In genomic region chr10:14954934-14955333, GRCh38 we compare ENCODE assay signal across 11 cellular contexts. TPM values are rescaled to one million over a fixed set of nuclear protein-coding genes. Genes with fewer than 3 reads are reported as not detected.
DNase-seq lines count a peak whose midpoint lies in the region; ATAC-seq and TF ChIP-seq lines count a peak whose summit lies in the region.
"Had no signal": no experiment of that assay in that cellular context is flagged by ENCODE, and none has a peak within 500 bp of the region (broad histone marks: within the 10 kb centered on the region; RNA-seq: fewer than 3 reads in every experiment).

No MANE protein-coding gene starts in this region.

- H3K36me3 Mint-ChIP-seq in activated T-cell treated with anti-CD3 and anti-CD28 coated beads, Interleukin-2, amount 50 U/mL, for 4 hours (ENCODE audit: insufficient read depth): peaks cover 2% of the 10 kb centered on the region
- H3K36me3 Mint-ChIP-seq in stimulated activated naive B cell treated with anti-CD40 and anti-IgM and Interleukin-4, amounts not matched to agents 10 μg/mL and 1 μg/mL and 100 μg/mL, for 72 hours: peaks cover 5 to 10% of the 10 kb centered on the region in 2 donors

- ATAC-seq in activated T-cell treated with anti-CD3 and anti-CD28 coated beads, Interleukin-2, amount 50 U/mL, for 4 hours: no peak
- ATAC-seq in foreskin keratinocyte (no peak), HG03469 (IDR thresholded peaks at IDR 0.05; ENCODE audit: unreplicated experiment) (no peak)
- ATAC-seq in stimulated activated naive B cell treated with anti-CD40 and anti-IgM and Interleukin-4, amounts not matched to agents 10 μg/mL and 1 μg/mL and 100 μg/mL, for 72 hours (replicated peaks): no peak

- peak overlapping the region; percentile 77 for H3K27ac ChIP-seq in foreskin keratinocyte

- H3K27me3 ChIP-seq in foreskin keratinocyte: no peaks in the 10 kb centered on the region

- no peak overlapping the region for H3K27ac Mint-ChIP-seq in stimulated activated naive B cell treated with anti-CD40 and anti-IgM and Interleukin-4, amounts not matched to agents 10 μg/mL and 1 μg/mL and 100 μg/mL, for 72 hours

- TF ChIP-seq CTCF in WI38 (IDR thresholded peaks at IDR 0.05; ENCODE audit: low read depth, low read length) (no peak), foreskin keratinocyte (conservative IDR thresholded peaks at IDR 0.05) (no peak)

- peak overlapping the region; percentile 83 for H3K4me3 ChIP-seq in WI38 (ENCODE audit: low read depth, low read length)

- DNase-seq in activated T-cell treated with anti-CD3 and anti-CD28 coated beads, Interleukin-2, amount 50 U/mL, for 4 hours: no peak
- no peak for DNase-seq in activated T-cell treated with anti-CD3 and anti-CD28 coated beads, Interleukin-2, amount 50 U/mL, for 1 hour
- DNase-seq in foreskin keratinocyte: no peak
- no peak for DNase-seq in stimulated activated naive B cell treated with anti-CD40 and anti-IgM and Interleukin-4, amounts not matched to agents 10 μg/mL and 1 μg/mL and 100 μg/mL, for 72 hours
- no peak for DNase-seq in SK-N-DZ (ENCODE audit: low spot score)
- no peak for DNase-seq in NOMO-1 treated with dmso at 0.1 percent for 144 hours (lab: John Stamatoyannopoulos, UW; ENCODE audit: unreplicated experiment)
- DNase-seq: activated CD4-positive, CD25-positive, alpha-beta regulatory T cell treated with anti-CD3 and anti-CD28 coated beads, Interleukin-2, amount 50 U/mL, for 72 hours had no signal

- H3K27me3 Mint-ChIP-seq in activated T-cell treated with anti-CD3 and anti-CD28 coated beads, Interleukin-2, amount 50 U/mL, for 4 hours (ENCODE audit: low read depth): no peaks in the 10 kb centered on the region
- no peaks in the 10 kb centered on the region for H3K27me3 Mint-ChIP-seq in stimulated activated naive B cell treated with anti-CD40 and anti-IgM and Interleukin-4, amounts not matched to agents 10 μg/mL and 1 μg/mL and 100 μg/mL, for 72 hours

- H3K4me3 Mint-ChIP-seq in activated T-cell treated with anti-CD3 and anti-CD28 coated beads, Interleukin-2, amount 50 U/mL, for 4 hours: peak overlapping the region; percentile 88
- peak overlapping the region; percentile 92 to 98 for H3K4me3 Mint-ChIP-seq in stimulated activated naive B cell treated with anti-CD40 and anti-IgM and Interleukin-4, amounts not matched to agents 10 μg/mL and 1 μg/mL and 100 μg/mL, for 72 hours

- H3K4me1 ChIP-seq in foreskin keratinocyte: peaks cover 6% of the 10 kb centered on the region

- no peaks in the 10 kb centered on the region for H3K9me3 Mint-ChIP-seq in activated T-cell treated with anti-CD3 and anti-CD28 coated beads, Interleukin-2, amount 50 U/mL, for 4 hours
- H3K9me3 Mint-ChIP-seq in stimulated activated naive B cell treated with anti-CD40 and anti-IgM and Interleukin-4, amounts not matched to agents 10 μg/mL and 1 μg/mL and 100 μg/mL, for 72 hours: no peaks in the 10 kb centered on the region

- H3K4me1 Mint-ChIP-seq in activated T-cell treated with anti-CD3 and anti-CD28 coated beads, Interleukin-2, amount 50 U/mL, for 4 hours (ENCODE audit: low read depth): peaks cover 49% of the 10 kb centered on the region
- H3K4me1 Mint-ChIP-seq in stimulated activated naive B cell treated with anti-CD40 and anti-IgM and Interleukin-4, amounts not matched to agents 10 μg/mL and 1 μg/mL and 100 μg/mL, for 72 hours: peaks cover 35 to 43% of the 10 kb centered on the region in 2 donors

RNA-seq across cellular contexts. Expression of gene DCLRE1C, which starts 1.0 kb away (rescaled TPM):
- total RNA-seq in activated T-cell treated with anti-CD3 and anti-CD28 coated beads, Interleukin-2, amount 50 U/mL, for 4 hours: 10 to 100 TPM in 1 of 3 donors, 1 to 10 TPM in 2; 8.4 to 10.1 (median 8.5) TPM
- total RNA-seq in foreskin keratinocyte: 9.9 and 12.3 TPM in 2 replicates
- polyA plus RNA-seq in foreskin keratinocyte: 3.0 and 3.5 TPM in 2 replicates
- polyA plus RNA-seq in SK-N-DZ (2014; cell fraction: cytosol; rRNA removed): 6.1 and 6.6 TPM in 2 replicates
- polyA plus RNA-seq in SK-N-DZ (2014; cell fraction: nucleus; rRNA removed): 4.8 and 5.1 TPM in 2 replicates

RNA-seq across cellular contexts. Expression of gene MEIG1, which starts 4.3 kb away (rescaled TPM):
- not detected for total RNA-seq in activated T-cell treated with anti-CD3 and anti-CD28 coated beads, Interleukin-2, amount 50 U/mL, for 4 hours
- total RNA-seq in foreskin keratinocyte: 0.44 TPM in 1 of 2 replicates, not detected in the other
- polyA plus RNA-seq in foreskin keratinocyte: 0.15 and 0.57 TPM in 2 replicates
- not detected in 2 replicates for polyA plus RNA-seq in SK-N-DZ (2014; cell fraction: cytosol; rRNA removed)
- not detected in 2 replicates for polyA plus RNA-seq in SK-N-DZ (2014; cell fraction: nucleus; rRNA removed)
- total RNA-seq: lower leg skin had no signal
- polyA plus RNA-seq: BJ had no signal
